ENCODE assay signal across 8 cellular contexts in genomic region chr1:242523282-242523967, GRCh38. TPM values are rescaled to one million over a fixed set of nuclear protein-coding genes. Genes with fewer than 3 reads are reported as not detected.
A peak's percentile ranks its signal among the peaks of the same experiment; 100 is the strongest.
DNase-seq lines count a peak whose midpoint lies in the region; TF ChIP-seq lines count a peak whose summit lies in the region.

No MANE protein-coding gene starts in this region.

- no peak for TF ChIP-seq CTCF in fibroblast of mammary gland (conservative IDR thresholded peaks at IDR 0.05; ENCODE audit: control insufficient read depth, insufficient read depth, low read depth, low read length)
- TF ChIP-seq CTCF in progenitor cell of endocrine pancreas (IDR thresholded peaks at IDR 0.05; ENCODE audit: unreplicated experiment) = no peak

- peaks cover 9% of the 10 kb centered on the region for H3K4me1 Mint-ChIP-seq in progenitor cell of endocrine pancreas (ENCODE audit: low read depth)

- H3K4me3 ChIP-seq in NT2/D1 (ENCODE audit: insufficient read length, low read depth) (peak overlapping the region; percentile 72), fibroblast of mammary gland (ENCODE audit: control insufficient read depth, low read depth, low read length) (peak overlapping the region; percentile 34)

- H3K9ac ChIP-seq in ES-I3 (ENCODE audit: low read depth, low read length) (peak overlapping the region; percentile 87), NT2/D1 (ENCODE audit: insufficient read length, low read depth) (peak overlapping the region; percentile 85)

- H3K27ac Mint-ChIP-seq in progenitor cell of endocrine pancreas = no peak overlapping the region

- H3K4me1 ChIP-seq in ES-I3 (ENCODE audit: insufficient read depth, low read length) = no peaks in the 10 kb centered on the region
- peaks cover 2% of the 10 kb centered on the region for H3K4me1 ChIP-seq in NT2/D1 (ENCODE audit: insufficient read depth, insufficient read length)

- no peaks in the 10 kb centered on the region for H3K9me3 Mint-ChIP-seq in progenitor cell of endocrine pancreas (ENCODE audit: low read depth)

- H3K4me3 Mint-ChIP-seq in progenitor cell of endocrine pancreas (ENCODE audit: low read depth) = peak overlapping the region; percentile 76

- H3K27me3 Mint-ChIP-seq in progenitor cell of endocrine pancreas = peaks cover 62% of the 10 kb centered on the region

- peak; percentile 27 for DNase-seq in NT2/D1 (ENCODE audit: low read depth, low spot score)
- no peak for DNase-seq in fibroblast of mammary gland (ENCODE audit: low read depth)
- no peak for DNase-seq in progenitor cell of endocrine pancreas (ENCODE audit: low spot score, unreplicated experiment)
- DNase-seq in glomerular visceral epithelial cell (ENCODE audit: extremely low spot score) = no peak
- no peak for DNase-seq in HPDE6-E6E7 (ENCODE audit: extremely low spot score)
- DNase-seq in stimulated activated CD4-positive, alpha-beta T cell treated with anti-CD3 and anti-CD28 coated beads, Interleukin-4, amount 100 ng/mL, for 4 hours = no peak
- DNase-seq in activated naive CD4-positive, alpha-beta T cell treated with Interleukin-2 at 50 U/mL for 16 hours = no peak

- H3K9me3 ChIP-seq in ES-I3 (ENCODE audit: control insufficient read depth, insufficient read depth, low read length) (no peaks in the 10 kb centered on the region), NT2/D1 (ENCODE audit: insufficient read depth, low read length) (no peaks in the 10 kb centered on the region)

- no peaks in the 10 kb centered on the region for H3K36me3 Mint-ChIP-seq in progenitor cell of endocrine pancreas (ENCODE audit: insufficient read depth)

- no peaks in the 10 kb centered on the region for H3K36me3 ChIP-seq in ES-I3 (ENCODE audit: insufficient read depth, low read length)
- H3K36me3 ChIP-seq in NT2/D1 (ENCODE audit: insufficient read depth, insufficient read length, low read length) = no peaks in the 10 kb centered on the region

- H3K27me3 ChIP-seq in NT2/D1 (ENCODE audit: insufficient read depth, insufficient read length) = peaks cover 41% of the 10 kb centered on the region

RNA-seq across cellular contexts. Expression of gene PLD5, which starts 1.1 kb away (rescaled TPM):
- 1.0 and 3.0 TPM in 2 replicates for total RNA-seq in progenitor cell of endocrine pancreas
